In the genomic region with DNA sequence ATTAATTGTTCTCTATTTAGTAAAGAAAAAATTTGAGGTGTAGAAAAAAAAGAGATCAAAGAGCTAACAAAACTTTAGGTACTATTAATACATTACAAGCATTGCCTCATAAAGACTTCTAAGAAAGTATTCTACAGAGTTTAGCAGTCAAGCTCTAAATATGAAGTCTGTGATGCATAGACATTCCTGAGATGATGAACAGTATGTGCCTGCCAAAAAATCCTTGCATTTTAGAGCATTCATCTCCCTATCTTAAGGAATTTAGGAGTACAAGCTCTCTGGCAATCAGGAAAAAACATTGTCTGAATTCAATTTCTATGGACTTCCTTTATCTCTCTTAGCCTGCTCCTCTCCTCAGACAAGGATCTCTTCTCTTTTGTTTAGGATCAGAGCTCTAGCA, we compare ENCODE assay signal across 23 cellular contexts.
A peak's percentile ranks its signal among the peaks of the same experiment; 100 is the strongest.
DNase-seq lines count a peak whose midpoint lies in the region; ATAC-seq and TF ChIP-seq lines count a peak whose summit lies in the region.
"Had no signal": no experiment of that assay in that cellular context is flagged by ENCODE, and none has a peak within 500 bp of the region (broad histone marks: within the 10 kb centered on the region; RNA-seq: fewer than 3 reads in every experiment).

No MANE protein-coding gene starts in this region.

- no peak overlapping the region for H2BK5ac ChIP-seq in mesenchymal stem cell (ENCODE audit: low read depth, low read length, poor library complexity, severe bottlenecking)

- ATAC-seq in GM23338 (peak; percentile 38; the same call in 2 of the 3 replicates), GM21526 (IDR thresholded peaks at IDR 0.05; ENCODE audit: low FRiP score, unreplicated experiment) (no peak)
- ATAC-seq: Panc1 had no signal

- H3K9me3 ChIP-seq in mesenchymal stem cell (ENCODE audit: control insufficient read depth, low read length) (no peaks in the 10 kb centered on the region), Peyer's patch (no peaks in the 10 kb centered on the region)
- H3K9me3 ChIP-seq: BLaER1, MG63 had no signal

- H4K91ac ChIP-seq in mesenchymal stem cell (ENCODE audit: low read length) = no peak overlapping the region

- no peak overlapping the region for H2BK120ac ChIP-seq in mesenchymal stem cell (ENCODE audit: low read depth, low read length)

- H3K27ac ChIP-seq in GM23338 (ENCODE audit: low read depth) = no peak overlapping the region
- H3K27ac ChIP-seq in mesenchymal stem cell (ENCODE audit: low read length, poor library complexity, severe bottlenecking) = no peak overlapping the region
- no peak overlapping the region for H3K27ac ChIP-seq in Peyer's patch
- H3K27ac ChIP-seq: 22Rv1, BLaER1, GM23248 had no signal

- no peak overlapping the region for H2AK5ac ChIP-seq in mesenchymal stem cell (ENCODE audit: low read length, severe bottlenecking)

- H3K4me3 ChIP-seq in GM23338 (no peak overlapping the region), fibroblast of mammary gland (ENCODE audit: control insufficient read depth, low read depth, low read length) (no peak overlapping the region), mesenchymal stem cell (ENCODE audit: insufficient read depth in 1 of 2, low read depth in 1 of 2, low read length in 2 of 2) (no peak overlapping the region), Peyer's patch (no peak overlapping the region)
- H3K4me3 ChIP-seq: BLaER1, GM23248, MG63 had no signal

- H3K27me3 ChIP-seq in GM23338 (ENCODE audit: insufficient read depth) = peaks cover 18% of the 10 kb centered on the region
- H3K27me3 ChIP-seq in mesenchymal stem cell (ENCODE audit: control insufficient read depth in 1 of 2, insufficient read depth in 1 of 2, low read length in 2 of 2) = no peaks in the 10 kb centered on the region
- no peaks in the 10 kb centered on the region for H3K27me3 ChIP-seq in Peyer's patch
- H3K27me3 ChIP-seq: BLaER1, MG63 had no signal

- peaks cover 29% of the 10 kb centered on the region for H3K4me1 Mint-ChIP-seq in GM23338

- no peak overlapping the region for H4K8ac ChIP-seq in mesenchymal stem cell (ENCODE audit: low read length)

- no peaks in the 10 kb centered on the region for H4K20me1 ChIP-seq in GM23338 (replicated peaks; ENCODE audit: insufficient read depth)
- H4K20me1 ChIP-seq: BLaER1 had no signal

- no peak overlapping the region for H2BK12ac ChIP-seq in mesenchymal stem cell (ENCODE audit: low read length in 2 of 2)

- H2AFZ ChIP-seq in GM23338 (no peak overlapping the region), mesenchymal stem cell (ENCODE audit: low read depth, low read length) (no peak overlapping the region)
- H2AFZ ChIP-seq: GM23248 had no signal

- no peak overlapping the region for H3K18ac ChIP-seq in mesenchymal stem cell (ENCODE audit: low read depth in 1 of 2, low read length in 2 of 2)

- no peaks in the 10 kb centered on the region for H3K36me3 ChIP-seq in GM23338 (ENCODE audit: insufficient read depth)
- H3K36me3 ChIP-seq in mesenchymal stem cell (ENCODE audit: control insufficient read depth in 1 of 2, insufficient read depth in 2 of 2, low read depth in 1 of 2, low read length in 2 of 2) = no peaks in the 10 kb centered on the region
- H3K36me3 ChIP-seq in Peyer's patch = no peaks in the 10 kb centered on the region
- H3K36me3 ChIP-seq: BLaER1, MG63 had no signal

- TF ChIP-seq CTCF in GM23338 (conservative IDR thresholded peaks at IDR 0.05; ENCODE audit: low read depth in 2 of 2) (no peak), fibroblast of mammary gland (conservative IDR thresholded peaks at IDR 0.05; ENCODE audit: control insufficient read depth, insufficient read depth, low read depth, low read length) (no peak), Peyer's patch (IDR thresholded peaks at IDR 0.05) (no peak)

- no peaks in the 10 kb centered on the region for H3K9me2 ChIP-seq in GM23338 (ENCODE audit: insufficient read depth)

- no peak for TF ChIP-seq POLR2A in Peyer's patch (IDR thresholded peaks at IDR 0.05)

- no peak overlapping the region for H3K4ac ChIP-seq in mesenchymal stem cell (ENCODE audit: low read depth in 1 of 2, low read length in 2 of 2)

- H3F3A ChIP-seq in GM23338 (replicated peaks; ENCODE audit: low read depth) = no peaks in the 10 kb centered on the region

- no peak overlapping the region for H2BK15ac ChIP-seq in mesenchymal stem cell (ENCODE audit: low read depth, poor library complexity, severe bottlenecking)

- H3K4me2 ChIP-seq in GM23338 (peak overlapping the region; percentile 12), mesenchymal stem cell (ENCODE audit: low read length, poor library complexity, severe bottlenecking) (no peak overlapping the region)
- H3K4me2 ChIP-seq: BLaER1 had no signal

- H3K79me2 ChIP-seq in GM23338 (replicated peaks; ENCODE audit: insufficient read depth) = no peaks in the 10 kb centered on the region

- no peak overlapping the region for H3K9ac ChIP-seq in mesenchymal stem cell (ENCODE audit: low read length)
- H3K9ac ChIP-seq: BLaER1, GM23248 had no signal

- H3K27me3 Mint-ChIP-seq in GM23338 (ENCODE audit: insufficient read depth, low read depth, poor library complexity) = peaks cover 11% of the 10 kb centered on the region
- H3K27me3 Mint-ChIP-seq: CD4-positive, alpha-beta T cell had no signal

- H3K4me3 Mint-ChIP-seq in GM23338 = no peak overlapping the region
- H3K4me3 Mint-ChIP-seq: CD4-positive, alpha-beta T cell; H9 had no signal

- no peaks in the 10 kb centered on the region for H3K79me1 ChIP-seq in mesenchymal stem cell (replicated peaks; ENCODE audit: low read length, poor library complexity, severe bottlenecking)

- no peaks in the 10 kb centered on the region for H3K36me3 Mint-ChIP-seq in GM23338 (ENCODE audit: low read depth)

- peak; percentile 10 for DNase-seq in GM23338 (ENCODE audit: low spot score)
- peak; percentile 69 for DNase-seq in amniotic epithelial cell (ENCODE audit: low read depth)
- peak; percentile 32 for DNase-seq in fibroblast of mammary gland (ENCODE audit: low read depth)
- DNase-seq in mesenchymal stem cell = peak; percentile 11
- DNase-seq in 8988T = no peak
- no peak for DNase-seq in stimulated activated CD8-positive, alpha-beta memory T cell treated with anti-CD3 and anti-CD28 coated beads, Interleukin-4, amount 100 ng/mL, for 48 hours
- no peak for DNase-seq in Peyer's patch
- DNase-seq: ACHN; CD4-positive, alpha-beta T cell; GM23248; H9; IMR-90; KG1; MG63; NCI-H1105 treated with DMSO at 0.1 percent for 48 hours; NCI-H146; NCI-H2029; NCI-H69; SHP77 treated with DMSO at 0.1 percent for 48 hours had no signal

- no peak overlapping the region for H3K27ac Mint-ChIP-seq in GM23338
- H3K27ac Mint-ChIP-seq: CD4-positive, alpha-beta T cell had no signal

- no peak overlapping the region for H3K14ac ChIP-seq in mesenchymal stem cell (ENCODE audit: low read length in 2 of 2)

- H3K4me1 ChIP-seq in GM23338 (ENCODE audit: insufficient read depth) = peaks cover 38% of the 10 kb centered on the region
- H3K4me1 ChIP-seq in mesenchymal stem cell (ENCODE audit: control insufficient read depth, insufficient read depth, low read depth, low read length) = no peaks in the 10 kb centered on the region
- H3K4me1 ChIP-seq in Peyer's patch = no peaks in the 10 kb centered on the region
- H3K4me1 ChIP-seq: BLaER1 had no signal

- no peaks in the 10 kb centered on the region for H3K9me3 Mint-ChIP-seq in GM23338
- H3K9me3 Mint-ChIP-seq: CD4-positive, alpha-beta T cell; H9 had no signal

- H3K23ac ChIP-seq in mesenchymal stem cell (ENCODE audit: low read length in 2 of 2) = no peak overlapping the region

TF ChIP-seq in GM23338, 12 proteins besides CTCF, POLR2A, EP300 and RAD21 (continues in another document):
- no peak for TF ChIP-seq NANOG (IDR thresholded peaks at IDR 0.05; ENCODE audit: borderline replicate concordance)

Comparison
In these comparisons a context has a peak if more than half of its experiments do, and no peak if none do; other contexts are left out.
1. DNase-seq: peak in GM23338 (single experiment), amniotic epithelial cell (single experiment), fibroblast of mammary gland (single experiment) and mesenchymal stem cell (single experiment); none in 8988T (single experiment), stimulated activated CD8-positive, alpha-beta memory T cell treated with anti-CD3 and anti-CD28 coated beads, Interleukin-4, amount 100 ng/mL, for 48 hours (single experiment) and Peyer's patch (0 of 3).